Comparison of ENCODE assay signal across 7 cellular contexts in the genomic region with DNA sequence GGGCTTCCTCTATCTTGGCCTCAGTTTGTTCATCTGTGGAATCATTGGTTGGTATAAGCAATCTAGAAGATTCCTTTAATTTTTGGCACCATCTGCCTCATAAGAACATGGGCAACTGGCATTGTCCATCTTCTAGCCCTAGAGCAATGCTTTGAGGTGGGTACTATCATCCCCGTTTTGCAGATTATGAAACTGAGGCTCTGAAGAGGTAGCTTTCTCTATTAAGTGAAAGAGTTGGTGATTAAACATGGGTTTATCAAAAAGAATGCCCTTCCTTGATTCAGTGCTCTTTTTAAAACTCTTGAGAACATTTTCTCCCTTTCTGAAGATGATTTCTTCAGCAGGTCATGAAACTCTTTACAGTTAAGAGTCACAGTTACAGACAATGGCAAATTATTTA.
"Had no signal": no experiment of that assay in that cellular context is flagged by ENCODE, and none has a peak within 500 bp of the region (broad histone marks: within the 10 kb centered on the region; RNA-seq: fewer than 3 reads in every experiment).

No MANE protein-coding gene starts in this region.

- FAIRE-seq: HepG2, HTR-8/SVneo had no signal

- H3K9ac ChIP-seq: KMS-11 had no signal

- DNase-seq: IMR-90, KBM-7, KG1 had no signal

- H3K27ac ChIP-seq: HL-60, KMS-11 had no signal

- H3K4me2 ChIP-seq: KMS-11 had no signal
